Comparison of ENCODE assay signal across 1 cellular context in genomic region chr16:28926284-28926683, GRCh38.
TF ChIP-seq lines count a peak whose summit lies in the region.

No MANE protein-coding gene starts in this region.

TF ChIP-seq in K562, 482 proteins besides CTCF, POLR2A, EP300 and RAD21:
- peak; percentile 96 for TF ChIP-seq ZNF146 (CRISPR knock-in tag; IDR thresholded peaks at IDR 0.05; ENCODE audit: unreplicated experiment)
- TF ChIP-seq RBM25 (IDR thresholded peaks at IDR 0.05; ENCODE audit: low read depth, low read length, severe bottlenecking): peak; percentile 32
- TF ChIP-seq GTF2A2 (tag; IDR thresholded peaks at IDR 0.05): peak; percentile 27; the same call in 1 of the 2 replicates
- TF ChIP-seq GTF2E2 (tag; IDR thresholded peaks at IDR 0.05): 0 out of 2 replicates have a peak, but pooled peaks have one; percentile 0
